ENCODE assay signal across 8 cellular contexts in the genomic region with DNA sequence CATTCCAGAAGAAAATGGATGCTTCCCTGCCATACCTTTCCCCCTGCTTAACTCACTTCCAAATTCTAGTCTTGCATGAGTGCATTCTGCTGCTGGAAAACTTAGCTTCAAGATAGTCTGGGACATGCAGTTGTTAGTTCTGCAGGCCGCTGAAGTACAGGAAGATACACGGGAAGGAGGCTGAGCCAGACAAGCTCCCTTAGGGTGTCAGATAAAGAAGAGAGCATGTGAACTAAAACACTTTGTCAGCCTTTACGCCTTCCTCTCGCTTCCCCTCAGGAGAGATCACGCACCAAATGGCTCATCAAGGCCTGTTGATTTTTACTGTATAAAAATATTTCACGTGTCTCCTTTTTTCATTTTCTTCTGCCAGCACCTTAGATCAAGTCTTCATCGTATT.
"Had no signal": no experiment of that assay in that cellular context is flagged by ENCODE, and none has a peak within 500 bp of the region (broad histone marks: within the 10 kb centered on the region; RNA-seq: fewer than 3 reads in every experiment).

No MANE protein-coding gene starts in this region.

- ATAC-seq: GM12878 had no signal

- DNase-seq: GDM1, GF-D8 had no signal

- FAIRE-seq: G401.6, GM12878, GM12891, GM12892, GM18507, GM19239 had no signal

- H3K4me3 ChIP-seq: GM12878 had no signal
